ENCODE assay signal across 2 cellular contexts in the genomic region with DNA sequence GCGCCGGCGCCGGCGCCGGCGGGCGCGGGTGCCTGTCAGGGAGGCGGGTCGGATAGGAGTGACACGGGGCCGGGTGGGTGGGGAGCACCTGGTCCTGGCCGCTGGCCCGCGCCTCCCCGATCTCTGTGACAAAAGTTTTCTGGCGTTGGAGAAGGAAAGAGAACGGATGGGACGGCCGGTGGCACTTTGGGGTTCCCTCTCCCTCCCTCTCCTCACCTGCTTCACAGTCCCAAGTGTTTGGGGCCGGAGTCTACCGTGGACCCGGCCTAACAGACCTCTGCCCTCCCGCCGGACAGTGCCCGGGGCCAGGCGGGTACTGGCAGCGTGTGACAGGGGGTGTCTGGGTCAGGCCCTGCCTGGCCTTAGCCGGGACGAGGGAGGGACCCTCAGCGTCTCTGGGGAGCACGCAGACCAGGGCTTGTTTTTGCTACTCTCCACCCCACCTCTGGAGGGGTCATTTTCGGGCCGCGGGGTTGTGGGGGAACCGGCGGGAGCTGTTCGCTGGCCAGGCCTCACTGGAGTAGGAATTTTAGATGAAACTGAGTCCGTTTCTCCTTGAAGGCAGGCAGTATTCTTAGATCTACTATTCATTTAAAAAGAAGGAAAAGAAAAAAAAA.
TF ChIP-seq lines count a peak whose summit lies in the region.

No MANE protein-coding gene starts in this region.

TF ChIP-seq in HEK293, 187 proteins besides CTCF, POLR2A, EP300 and RAD21 (continues in another document):
- TF ChIP-seq ZBTB8A (tag by site-specific recombination; IDR thresholded peaks at IDR 0.05) (0 out of 2 replicates have a peak, but pooled peaks have one; percentile 5), ZNF324 (tag by site-specific recombination; IDR thresholded peaks at IDR 0.05) (no peak), BCL11A (tag by site-specific recombination; IDR thresholded peaks at IDR 0.05; ENCODE audit: low read depth) (peak; percentile 71; the same call in 1 of the 2 replicates), SP7 (tag by site-specific recombination; IDR thresholded peaks at IDR 0.05) (no peak), ZNF335 (tag by site-specific recombination; conservative IDR thresholded peaks at IDR 0.05) (peak; percentile 63), ZNF211 (tag by site-specific recombination; IDR thresholded peaks at IDR 0.05; ENCODE audit: low read depth) (no peak), ZNF768 (tag by site-specific recombination; IDR thresholded peaks at IDR 0.05) (no peak), ZBTB1 (tag by site-specific recombination; IDR thresholded peaks at IDR 0.05) (no peak), ZBTB7A (tag by site-specific recombination; IDR thresholded peaks at IDR 0.05; ENCODE audit: low read depth) (no peak; the same call in 1 of the 2 replicates), ZNF623 (tag by site-specific recombination; IDR thresholded peaks at IDR 0.05) (no peak), ZNF184 (tag by site-specific recombination; IDR thresholded peaks at IDR 0.05) (no peak), GLI2 (tag by site-specific recombination; IDR thresholded peaks at IDR 0.05; ENCODE audit: borderline replicate concordance, low read depth) (no peak), ZNF221 (tag by site-specific recombination; IDR thresholded peaks at IDR 0.05; ENCODE audit: borderline replicate concordance) (no peak), ZNF837 (tag by site-specific recombination; IDR thresholded peaks at IDR 0.05) (no peak), SP2 (tag by site-specific recombination; IDR thresholded peaks at IDR 0.05) (peak; percentile 45; the same call in 1 of the 2 replicates), MEIS1 (CRISPR knock-in tag; IDR thresholded peaks at IDR 0.05; ENCODE audit: borderline replicate concordance) (no peak), EGR2 (tag by site-specific recombination; IDR thresholded peaks at IDR 0.05; ENCODE audit: low read depth) (no peak), ZNF501 (tag by site-specific recombination; IDR thresholded peaks at IDR 0.05) (no peak), ZBTB20 (tag by site-specific recombination; IDR thresholded peaks at IDR 0.05) (peak; percentile 43; the same call in 1 of the 2 replicates), ZNF548 (tag by site-specific recombination; IDR thresholded peaks at IDR 0.05) (no peak)
- TF ChIP-seq, protein P1, sequence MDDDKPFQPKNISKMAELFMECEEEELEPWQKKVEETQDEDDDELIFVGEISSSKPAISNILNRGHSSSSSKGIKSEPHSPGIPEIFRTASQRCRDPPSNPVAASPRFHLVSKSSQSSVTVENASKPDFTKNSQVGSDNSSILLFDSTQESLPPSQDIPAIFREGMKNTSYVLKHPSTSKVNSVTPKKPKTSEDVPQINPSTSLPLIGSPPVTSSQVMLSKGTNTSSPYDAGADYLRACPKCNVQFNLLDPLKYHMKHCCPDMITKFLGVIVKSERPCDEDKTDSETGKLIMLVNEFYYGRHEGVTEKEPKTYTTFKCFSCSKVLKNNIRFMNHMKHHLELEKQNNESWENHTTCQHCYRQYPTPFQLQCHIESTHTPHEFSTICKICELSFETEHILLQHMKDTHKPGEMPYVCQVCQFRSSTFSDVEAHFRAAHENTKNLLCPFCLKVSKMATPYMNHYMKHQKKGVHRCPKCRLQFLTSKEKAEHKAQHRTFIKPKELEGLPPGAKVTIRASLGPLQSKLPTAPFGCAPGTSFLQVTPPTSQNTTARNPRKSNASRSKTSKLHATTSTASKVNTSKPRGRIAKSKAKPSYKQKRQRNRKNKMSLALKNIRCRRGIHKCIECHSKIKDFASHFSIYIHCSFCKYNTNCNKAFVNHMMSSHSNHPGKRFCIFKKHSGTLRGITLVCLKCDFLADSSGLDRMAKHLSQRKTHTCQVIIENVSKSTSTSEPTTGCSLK (tag by site-specific recombination; IDR thresholded peaks at IDR 0.05): no peak
- TF ChIP-seq, protein P2, sequence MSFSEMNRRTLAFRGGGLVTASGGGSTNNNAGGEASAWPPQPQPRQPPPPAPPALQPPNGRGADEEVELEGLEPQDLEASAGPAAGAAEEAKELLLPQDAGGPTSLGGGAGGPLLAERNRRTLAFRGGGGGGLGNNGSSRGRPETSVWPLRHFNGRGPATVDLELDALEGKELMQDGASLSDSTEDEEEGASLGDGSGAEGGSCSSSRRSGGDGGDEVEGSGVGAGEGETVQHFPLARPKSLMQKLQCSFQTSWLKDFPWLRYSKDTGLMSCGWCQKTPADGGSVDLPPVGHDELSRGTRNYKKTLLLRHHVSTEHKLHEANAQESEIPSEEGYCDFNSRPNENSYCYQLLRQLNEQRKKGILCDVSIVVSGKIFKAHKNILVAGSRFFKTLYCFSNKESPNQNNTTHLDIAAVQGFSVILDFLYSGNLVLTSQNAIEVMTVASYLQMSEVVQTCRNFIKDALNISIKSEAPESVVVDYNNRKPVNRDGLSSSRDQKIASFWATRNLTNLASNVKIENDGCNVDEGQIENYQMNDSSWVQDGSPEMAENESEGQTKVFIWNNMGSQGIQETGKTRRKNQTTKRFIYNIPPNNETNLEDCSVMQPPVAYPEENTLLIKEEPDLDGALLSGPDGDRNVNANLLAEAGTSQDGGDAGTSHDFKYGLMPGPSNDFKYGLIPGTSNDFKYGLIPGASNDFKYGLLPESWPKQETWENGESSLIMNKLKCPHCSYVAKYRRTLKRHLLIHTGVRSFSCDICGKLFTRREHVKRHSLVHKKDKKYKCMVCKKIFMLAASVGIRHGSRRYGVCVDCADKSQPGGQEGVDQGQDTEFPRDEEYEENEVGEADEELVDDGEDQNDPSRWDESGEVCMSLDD (tag by site-specific recombination; IDR thresholded peaks at IDR 0.05): peak; percentile 53; the same call in 1 of the 2 replicates
- TF ChIP-seq, protein P3, sequence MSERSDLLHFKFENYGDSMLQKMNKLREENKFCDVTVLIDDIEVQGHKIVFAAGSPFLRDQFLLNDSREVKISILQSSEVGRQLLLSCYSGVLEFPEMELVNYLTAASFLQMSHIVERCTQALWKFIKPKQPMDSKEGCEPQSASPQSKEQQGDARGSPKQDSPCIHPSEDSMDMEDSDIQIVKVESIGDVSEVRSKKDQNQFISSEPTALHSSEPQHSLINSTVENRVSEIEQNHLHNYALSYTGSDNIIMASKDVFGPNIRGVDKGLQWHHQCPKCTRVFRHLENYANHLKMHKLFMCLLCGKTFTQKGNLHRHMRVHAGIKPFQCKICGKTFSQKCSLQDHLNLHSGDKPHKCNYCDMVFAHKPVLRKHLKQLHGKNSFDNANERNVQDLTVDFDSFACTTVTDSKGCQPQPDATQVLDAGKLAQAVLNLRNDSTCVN (tag by site-specific recombination; optimal IDR thresholded peaks at IDR 0.05): peak; percentile 45

TF ChIP-seq in HepG2, 621 proteins besides CTCF, POLR2A, EP300 and RAD21:
- TF ChIP-seq, protein P4, sequence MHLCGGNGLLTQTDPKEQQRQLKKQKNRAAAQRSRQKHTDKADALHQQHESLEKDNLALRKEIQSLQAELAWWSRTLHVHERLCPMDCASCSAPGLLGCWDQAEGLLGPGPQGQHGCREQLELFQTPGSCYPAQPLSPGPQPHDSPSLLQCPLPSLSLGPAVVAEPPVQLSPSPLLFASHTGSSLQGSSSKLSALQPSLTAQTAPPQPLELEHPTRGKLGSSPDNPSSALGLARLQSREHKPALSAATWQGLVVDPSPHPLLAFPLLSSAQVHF (CRISPR knock-in tag; IDR thresholded peaks at IDR 0.05): no peak
- no peak for TF ChIP-seq KDM4B (CRISPR knock-in tag; IDR thresholded peaks at IDR 0.05)
